Comparison of ENCODE assay signal across 1 cellular context in genomic region chr2:218856896-218857243, GRCh38.
TF ChIP-seq lines count a peak whose summit lies in the region.

No MANE protein-coding gene starts in this region.

TF ChIP-seq in WTC11, 78 proteins besides CTCF, POLR2A, EP300 and RAD21 (continued from another document):
- TF ChIP-seq JUN (CRISPR knock-in tag; IDR thresholded peaks at IDR 0.05) (no peak), E2F5 (CRISPR knock-in tag; IDR thresholded peaks at IDR 0.05) (no peak), ETV6 (CRISPR knock-in tag; IDR thresholded peaks at IDR 0.05) (no peak), ZNF396 (CRISPR knock-in tag; IDR thresholded peaks at IDR 0.05; ENCODE audit: borderline replicate concordance) (no peak), OVOL2 (CRISPR knock-in tag; IDR thresholded peaks at IDR 0.05; ENCODE audit: borderline replicate concordance) (no peak), TEAD4 (CRISPR knock-in tag; IDR thresholded peaks at IDR 0.05) (no peak)
- TF ChIP-seq, protein P1, sequence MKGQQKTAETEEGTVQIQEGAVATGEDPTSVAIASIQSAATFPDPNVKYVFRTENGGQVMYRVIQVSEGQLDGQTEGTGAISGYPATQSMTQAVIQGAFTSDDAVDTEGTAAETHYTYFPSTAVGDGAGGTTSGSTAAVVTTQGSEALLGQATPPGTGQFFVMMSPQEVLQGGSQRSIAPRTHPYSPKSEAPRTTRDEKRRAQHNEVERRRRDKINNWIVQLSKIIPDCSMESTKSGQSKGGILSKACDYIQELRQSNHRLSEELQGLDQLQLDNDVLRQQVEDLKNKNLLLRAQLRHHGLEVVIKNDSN (CRISPR knock-in tag; IDR thresholded peaks at IDR 0.05), result no peak
